In the genomic region with DNA sequence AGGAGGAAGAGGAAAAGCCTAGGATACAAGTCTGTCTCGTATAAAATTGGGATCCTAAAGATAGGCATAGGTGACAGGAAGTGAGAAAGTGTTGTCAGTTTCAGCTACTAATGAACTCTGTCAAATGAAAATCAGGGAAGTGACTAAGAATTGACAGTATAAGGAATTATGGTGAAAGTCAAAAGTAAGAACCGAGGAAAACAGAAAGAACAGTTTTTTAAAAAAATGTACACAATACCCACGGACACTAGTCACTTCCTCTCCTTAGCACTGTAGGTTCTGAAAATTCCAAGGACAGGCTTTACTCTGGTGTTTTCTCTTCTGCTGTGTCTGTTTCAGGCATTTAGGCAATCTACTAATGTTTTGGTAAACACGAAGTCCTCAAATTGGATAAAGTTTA, we compare ENCODE assay signal across 14 cellular contexts. TPM values are rescaled to one million over a fixed set of nuclear protein-coding genes. Genes with fewer than 3 reads are reported as not detected.
DNase-seq lines count a peak whose midpoint lies in the region; ATAC-seq and TF ChIP-seq lines count a peak whose summit lies in the region.
"Had no signal": no experiment of that assay in that cellular context is flagged by ENCODE, and none has a peak within 500 bp of the region (broad histone marks: within the 10 kb centered on the region; RNA-seq: fewer than 3 reads in every experiment).

No MANE protein-coding gene starts in this region.

- no peak for TF ChIP-seq EP300 in stomach (IDR thresholded peaks at IDR 0.05)

- peaks cover 0 to 18% (median 7%) of the 10 kb centered on the region in 4 donors for H3K4me1 ChIP-seq in stomach
- H3K4me1 ChIP-seq: psoas muscle had no signal

- no peak for TF ChIP-seq POLR2A in stomach (IDR thresholded peaks at IDR 0.05)

- TF ChIP-seq CTCF in stomach (IDR thresholded peaks at IDR 0.05): no peak

- H3K36me3 Mint-ChIP-seq in activated naive CD4-positive, alpha-beta T cell treated with anti-CD3 and anti-CD28 coated beads, Interleukin-2, amount 50 U/mL, for 24 hours: peaks cover 15% of the 10 kb centered on the region

- H3K4me3 Mint-ChIP-seq in activated naive CD4-positive, alpha-beta T cell treated with anti-CD3 and anti-CD28 coated beads, Interleukin-2, amount 50 U/mL, for 24 hours: no peak overlapping the region

- H3K27ac Mint-ChIP-seq in activated naive CD4-positive, alpha-beta T cell treated with anti-CD3 and anti-CD28 coated beads, Interleukin-2, amount 50 U/mL, for 24 hours: peak overlapping the region; percentile 63

- peaks cover 0 to 37% (median 32%) of the 10 kb centered on the region in 4 donors for H3K36me3 ChIP-seq in stomach

- no peaks in the 10 kb centered on the region for H3K9me3 Mint-ChIP-seq in activated naive CD4-positive, alpha-beta T cell treated with anti-CD3 and anti-CD28 coated beads, Interleukin-2, amount 50 U/mL, for 24 hours

- DNase-seq in activated naive CD4-positive, alpha-beta T cell treated with Interleukin-2 at 50 U/mL for 16 hours: no peak
- DNase-seq in fibroblast of gingiva (ENCODE audit: low read depth): peak; percentile 36
- DNase-seq in stomach: no peak
- no peak for DNase-seq in activated gamma-delta T cell treated with Interleukin-2 at 50 U/mL for 16 hours
- DNase-seq in COR-L47 (lab: John Stamatoyannopoulos, UW): no peak
- DNase-seq: anterior cingulate cortex, NCI-H2081, psoas muscle, SHP77, trophoblast cell had no signal

- H3K27me3 ChIP-seq in stomach: no peaks in the 10 kb centered on the region

- 33 to 56% (median 45%) methylated on average over 4 of the region's 4 CpGs for WGBS in stomach, 5 donors

- no peaks in the 10 kb centered on the region for H3K9me3 ChIP-seq in stomach
- H3K9me3 ChIP-seq: psoas muscle had no signal

- intact Hi-C loops in stomach (cut with DNase I; ENCODE audit: low total_unique reads): no loop called here

- peak; percentile 64 for ATAC-seq in SK-N-SH treated with all-trans-retinoic acid at 6 μM for 48 hours
- ATAC-seq in HG02970 (IDR thresholded peaks at IDR 0.05; ENCODE audit: low FRiP score, unreplicated experiment): no peak
- ATAC-seq: left lobe of liver, psoas muscle had no signal

- H3K4me1 Mint-ChIP-seq in activated naive CD4-positive, alpha-beta T cell treated with anti-CD3 and anti-CD28 coated beads, Interleukin-2, amount 50 U/mL, for 24 hours: peaks cover 11% of the 10 kb centered on the region

- no peaks in the 10 kb centered on the region for H3K27me3 Mint-ChIP-seq in activated naive CD4-positive, alpha-beta T cell treated with anti-CD3 and anti-CD28 coated beads, Interleukin-2, amount 50 U/mL, for 24 hours

- H3K27ac ChIP-seq in stomach: peak overlapping the region in 3 of 5 donors; percentile 18 to 40 (median 29)
- H3K27ac ChIP-seq: psoas muscle had no signal

- H3K4me3 ChIP-seq in stomach: no peak overlapping the region
- H3K4me3 ChIP-seq: psoas muscle had no signal

TF ChIP-seq in SK-N-SH treated with all-trans-retinoic acid at 6 μM for 48 hours, 23 proteins besides CTCF, POLR2A, EP300 and RAD21:
- TF ChIP-seq ESRRG (CRISPR knock-in tag; IDR thresholded peaks at IDR 0.05): no peak
- TF ChIP-seq SNAI2 (CRISPR knock-in tag; IDR thresholded peaks at IDR 0.05): no peak
- TF ChIP-seq, protein P1, sequence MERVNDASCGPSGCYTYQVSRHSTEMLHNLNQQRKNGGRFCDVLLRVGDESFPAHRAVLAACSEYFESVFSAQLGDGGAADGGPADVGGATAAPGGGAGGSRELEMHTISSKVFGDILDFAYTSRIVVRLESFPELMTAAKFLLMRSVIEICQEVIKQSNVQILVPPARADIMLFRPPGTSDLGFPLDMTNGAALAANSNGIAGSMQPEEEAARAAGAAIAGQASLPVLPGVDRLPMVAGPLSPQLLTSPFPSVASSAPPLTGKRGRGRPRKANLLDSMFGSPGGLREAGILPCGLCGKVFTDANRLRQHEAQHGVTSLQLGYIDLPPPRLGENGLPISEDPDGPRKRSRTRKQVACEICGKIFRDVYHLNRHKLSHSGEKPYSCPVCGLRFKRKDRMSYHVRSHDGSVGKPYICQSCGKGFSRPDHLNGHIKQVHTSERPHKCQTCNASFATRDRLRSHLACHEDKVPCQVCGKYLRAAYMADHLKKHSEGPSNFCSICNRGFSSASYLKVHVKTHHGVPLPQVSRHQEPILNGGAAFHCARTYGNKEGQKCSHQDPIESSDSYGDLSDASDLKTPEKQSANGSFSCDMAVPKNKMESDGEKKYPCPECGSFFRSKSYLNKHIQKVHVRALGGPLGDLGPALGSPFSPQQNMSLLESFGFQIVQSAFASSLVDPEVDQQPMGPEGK (CRISPR knock-in tag; IDR thresholded peaks at IDR 0.05; ENCODE audit: borderline replicate concordance): no peak
- TF ChIP-seq, protein P2, sequence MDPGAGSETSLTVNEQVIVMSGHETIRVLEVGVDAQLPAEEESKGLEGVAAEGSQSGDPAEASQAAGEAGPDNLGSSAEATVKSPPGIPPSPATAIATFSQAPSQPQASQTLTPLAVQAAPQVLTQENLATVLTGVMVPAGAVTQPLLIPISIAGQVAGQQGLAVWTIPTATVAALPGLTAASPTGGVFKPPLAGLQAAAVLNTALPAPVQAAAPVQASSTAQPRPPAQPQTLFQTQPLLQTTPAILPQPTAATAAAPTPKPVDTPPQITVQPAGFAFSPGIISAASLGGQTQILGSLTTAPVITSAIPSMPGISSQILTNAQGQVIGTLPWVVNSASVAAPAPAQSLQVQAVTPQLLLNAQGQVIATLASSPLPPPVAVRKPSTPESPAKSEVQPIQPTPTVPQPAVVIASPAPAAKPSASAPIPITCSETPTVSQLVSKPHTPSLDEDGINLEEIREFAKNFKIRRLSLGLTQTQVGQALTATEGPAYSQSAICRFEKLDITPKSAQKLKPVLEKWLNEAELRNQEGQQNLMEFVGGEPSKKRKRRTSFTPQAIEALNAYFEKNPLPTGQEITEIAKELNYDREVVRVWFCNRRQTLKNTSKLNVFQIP (CRISPR knock-in tag; IDR thresholded peaks at IDR 0.05; ENCODE audit: borderline replicate concordance, low read depth): no peak
- no peak for TF ChIP-seq ZNF565 (CRISPR knock-in tag; conservative IDR thresholded peaks at IDR 0.05; ENCODE audit: low read depth)
- TF ChIP-seq ZFP30 (CRISPR knock-in tag; IDR thresholded peaks at IDR 0.05): no peak
- no peak for TF ChIP-seq CSDC2 (CRISPR knock-in tag; IDR thresholded peaks at IDR 0.05)

RNA-seq across cellular contexts. Expression of a gene that starts 42.3 kb away (rescaled TPM):
- 10 to 100 TPM in 4 of 5 donors, 1 to 10 TPM in 1; 9.0 to 61.7 (median 21.6) TPM for total RNA-seq in stomach
- polyA plus RNA-seq in stomach: 10 to 100 TPM in 1 of 3 donors, 1 to 10 TPM in 2; 7.0 to 10.6 (median 7.4) TPM
